Comparison of ENCODE assay signal across 11 cellular contexts in the genomic region with DNA sequence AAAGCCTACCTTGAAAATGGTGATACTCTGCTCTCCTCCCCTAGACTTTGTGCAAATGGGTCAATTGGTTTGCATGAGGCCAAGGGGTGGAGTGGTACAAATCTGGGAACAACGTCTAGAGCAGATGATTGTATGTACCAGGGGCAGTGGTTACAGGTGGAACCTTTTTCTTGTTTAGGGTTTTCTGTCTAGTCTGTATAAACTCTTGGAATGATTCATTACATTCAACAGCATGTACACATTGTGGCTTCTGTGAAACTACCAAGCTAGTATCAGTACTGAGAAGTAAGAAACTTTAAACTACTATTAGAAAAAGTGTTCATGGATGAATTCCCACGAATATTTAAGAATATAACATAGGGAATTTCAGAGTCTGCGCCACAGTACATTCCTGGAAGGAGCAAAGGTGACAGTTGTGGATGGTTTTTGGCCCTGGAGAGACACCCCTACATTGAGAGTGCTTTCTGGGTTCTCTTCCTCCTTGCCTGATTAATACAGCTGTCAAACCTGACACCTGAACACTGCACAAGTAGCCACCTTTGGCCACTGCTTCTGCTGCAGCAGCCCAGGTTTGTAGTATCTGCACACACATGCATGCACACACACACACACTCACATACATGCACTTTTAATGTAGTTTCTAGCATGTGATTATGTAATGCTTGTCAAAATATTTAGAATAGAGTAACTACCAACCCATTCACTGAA.
DNase-seq lines count a peak whose midpoint lies in the region; ATAC-seq lines count a peak whose summit lies in the region.
"Had no signal": no experiment of that assay in that cellular context is flagged by ENCODE, and none has a peak within 500 bp of the region (broad histone marks: within the 10 kb centered on the region; RNA-seq: fewer than 3 reads in every experiment).

No MANE protein-coding gene starts in this region.

- no peaks in the 10 kb centered on the region for H3K4me1 Mint-ChIP-seq in stimulated activated effector memory CD8-positive, alpha-beta T cell treated with anti-CD3 and anti-CD28 coated beads, Interleukin-12 subunit alpha, Interleukin-12 subunit beta, amount 100 ng/mL, for 72 hours

- H3K9me3 Mint-ChIP-seq in stimulated activated effector memory CD8-positive, alpha-beta T cell treated with anti-CD3 and anti-CD28 coated beads, Interleukin-12 subunit alpha, Interleukin-12 subunit beta, amount 100 ng/mL, for 72 hours = peaks cover 6% of the 10 kb centered on the region

- peak; percentile 97 for ATAC-seq in GM19023 (IDR thresholded peaks at IDR 0.05; ENCODE audit: unreplicated experiment)
- peak; percentile 98 for ATAC-seq in GM21529 (IDR thresholded peaks at IDR 0.05; ENCODE audit: unreplicated experiment)
- peak; percentile 98 for ATAC-seq in HG03095 (IDR thresholded peaks at IDR 0.05; ENCODE audit: unreplicated experiment)
- ATAC-seq in stimulated activated effector memory CD8-positive, alpha-beta T cell treated with anti-CD3 and anti-CD28 coated beads, Interleukin-12 subunit alpha, Interleukin-12 subunit beta, amount 100 ng/mL, for 72 hours = peak; percentile 88

- H3K27ac Mint-ChIP-seq in stimulated activated effector memory CD8-positive, alpha-beta T cell treated with anti-CD3 and anti-CD28 coated beads, Interleukin-12 subunit alpha, Interleukin-12 subunit beta, amount 100 ng/mL, for 72 hours = no peak overlapping the region
- H3K27ac Mint-ChIP-seq: activated naive CD8-positive, alpha-beta T cell; stimulated activated naive CD8-positive, alpha-beta T cell treated with anti-CD3 and anti-CD28 coated beads, Interleukin-15, Interleukin-2, amounts not matched to agents 100 ng/mL and 50 ng/mL, for 24 hours had no signal

- DNase-seq in stimulated activated effector memory CD8-positive, alpha-beta T cell treated with anti-CD3 and anti-CD28 coated beads, Interleukin-12 subunit alpha, Interleukin-12 subunit beta, amount 100 ng/mL, for 72 hours (ENCODE audit: low spot score in 2 of 2) = no peak
- DNase-seq in GOT3 (lab: John Stamatoyannopoulos, UW) (no peak), HK-2 (ENCODE audit: unreplicated experiment) (no peak), NCI-H2107 treated with DMSO at 0.1 percent for 48 hours (lab: John Stamatoyannopoulos, UW; ENCODE audit: unreplicated experiment) (no peak)
- DNase-seq: Calu3, cortex of kidney had no signal

- H3K36me3 Mint-ChIP-seq in stimulated activated effector memory CD8-positive, alpha-beta T cell treated with anti-CD3 and anti-CD28 coated beads, Interleukin-12 subunit alpha, Interleukin-12 subunit beta, amount 100 ng/mL, for 72 hours = no peaks in the 10 kb centered on the region

- H3K4me3 Mint-ChIP-seq in stimulated activated effector memory CD8-positive, alpha-beta T cell treated with anti-CD3 and anti-CD28 coated beads, Interleukin-12 subunit alpha, Interleukin-12 subunit beta, amount 100 ng/mL, for 72 hours = no peak overlapping the region
- H3K4me3 Mint-ChIP-seq: activated naive CD8-positive, alpha-beta T cell; stimulated activated naive CD8-positive, alpha-beta T cell treated with anti-CD3 and anti-CD28 coated beads, Interleukin-15, Interleukin-2, amounts not matched to agents 100 ng/mL and 50 ng/mL, for 24 hours had no signal
